Comparison of ENCODE assay signal across 8 cellular contexts in genomic region chr9:132079391-132080071, GRCh38. TPM values are rescaled to one million over a fixed set of nuclear protein-coding genes. Genes with fewer than 3 reads are reported as not detected.
A peak's percentile ranks its signal among the peaks of the same experiment; 100 is the strongest.
DNase-seq lines count a peak whose midpoint lies in the region; ATAC-seq and TF ChIP-seq lines count a peak whose summit lies in the region.

Gene MED27, minus strand, starts transcription at chr9:132079867. Its CDS starts 23 bp downstream, at chr9:132079844.

- peaks cover 2 to 5% of the 10 kb centered on the region in 2 experiments for H3K4me1 ChIP-seq in trophoblast cell (ENCODE audit: control insufficient read depth in 1 of 2, insufficient read depth in 2 of 2, low read length in 2 of 2)

- ATAC-seq in HG02623 (IDR thresholded peaks at IDR 0.05; ENCODE audit: unreplicated experiment), result peak; percentile 88
- peak; percentile 94 for ATAC-seq in activated naive CD8-positive, alpha-beta T cell treated with anti-CD3 and anti-CD28 coated beads, Interleukin-2, amount 50 U/mL, for 24 hours

- peak within 1 kb of the TSS; percentile 60 for H3K14ac ChIP-seq in trophoblast cell (ENCODE audit: low read length)

- peak within 1 kb of the TSS; percentile 83 for H3K4me2 ChIP-seq in trophoblast cell (ENCODE audit: low read length)

- peak within 1 kb of the TSS; percentile 67 for H4K12ac ChIP-seq in trophoblast cell (ENCODE audit: low read depth, low read length)

- H3K9ac ChIP-seq in trophoblast cell (ENCODE audit: low read length), result peak within 1 kb of the TSS; percentile 85

- H3K27ac ChIP-seq in trophoblast cell (ENCODE audit: low read depth, low read length), result no peak within 1 kb of the TSS

- H3K27ac Mint-ChIP-seq in activated naive CD8-positive, alpha-beta T cell treated with anti-CD3 and anti-CD28 coated beads, Interleukin-2, amount 50 U/mL, for 24 hours, result peak within 1 kb of the TSS; percentile 93
- peak within 1 kb of the TSS; percentile 92 for H3K27ac Mint-ChIP-seq in type B pancreatic cell

- H3K27me3 Mint-ChIP-seq in activated naive CD8-positive, alpha-beta T cell treated with anti-CD3 and anti-CD28 coated beads, Interleukin-2, amount 50 U/mL, for 24 hours, result peaks cover 5% of the 10 kb centered on the region
- peaks cover 17% of the 10 kb centered on the region for H3K27me3 Mint-ChIP-seq in type B pancreatic cell

- H3K18ac ChIP-seq in trophoblast cell (ENCODE audit: low read length), result peak within 1 kb of the TSS; percentile 77

- H3K79me2 ChIP-seq in trophoblast cell (ENCODE audit: control insufficient read depth, insufficient read depth, low read length, poor library complexity), result peaks cover 7% of the 10 kb centered on the region

- H4K91ac ChIP-seq in trophoblast cell (ENCODE audit: low read depth, low read length), result peak within 1 kb of the TSS; percentile 39

- H3K9me3 Mint-ChIP-seq in activated naive CD8-positive, alpha-beta T cell treated with anti-CD3 and anti-CD28 coated beads, Interleukin-2, amount 50 U/mL, for 24 hours, result no peaks in the 10 kb centered on the region
- no peaks in the 10 kb centered on the region for H3K9me3 Mint-ChIP-seq in type B pancreatic cell

- H2BK5ac ChIP-seq in trophoblast cell (ENCODE audit: low read depth, low read length, poor library complexity), result no peak within 1 kb of the TSS

- H2BK120ac ChIP-seq in trophoblast cell (ENCODE audit: insufficient read depth, low read length, poor library complexity), result peak within 1 kb of the TSS; percentile 74

- H3K4me3 Mint-ChIP-seq in activated naive CD8-positive, alpha-beta T cell treated with anti-CD3 and anti-CD28 coated beads, Interleukin-2, amount 50 U/mL, for 24 hours, result peak within 1 kb of the TSS; percentile 99
- H3K4me3 Mint-ChIP-seq in type B pancreatic cell, result peak within 1 kb of the TSS; percentile 99

- H3K36me3 Mint-ChIP-seq in activated naive CD8-positive, alpha-beta T cell treated with anti-CD3 and anti-CD28 coated beads, Interleukin-2, amount 50 U/mL, for 24 hours (ENCODE audit: low read depth), result peaks cover 24% of the 10 kb centered on the region
- H3K36me3 Mint-ChIP-seq in type B pancreatic cell, result peaks cover 9% of the 10 kb centered on the region

- H3K79me1 ChIP-seq in trophoblast cell (ENCODE audit: low read length), result peaks cover 2% of the 10 kb centered on the region

- peak within 1 kb of the TSS; percentile 80 for H3K4me3 ChIP-seq in GM06990 (replicated peaks; ENCODE audit: low read depth, low read length)
- H3K4me3 ChIP-seq in trophoblast cell (ENCODE audit: low read depth, low read length), result peak within 1 kb of the TSS; percentile 88

- H3K36me3 ChIP-seq in GM06990 (ENCODE audit: control insufficient read depth, insufficient read depth, low read length), result no peaks in the 10 kb centered on the region; the same call in 1 of the 2 replicates
- peaks cover 0 to 6% of the 10 kb centered on the region in 2 experiments for H3K36me3 ChIP-seq in trophoblast cell (ENCODE audit: control insufficient read depth in 1 of 2, insufficient read depth in 2 of 2, low read length in 2 of 2)

- no CpG with 5 or more reads among the region's 41 CpGs for WGBS in trophoblast cell (ENCODE audit: extremely low coverage, insufficient coverage, insufficient read length)

- peak within 1 kb of the TSS; percentile 18 for H3K4ac ChIP-seq in trophoblast cell (ENCODE audit: low read depth, low read length)

- no peak within 1 kb of the TSS for H2BK12ac ChIP-seq in trophoblast cell (ENCODE audit: low read length)

- H4K8ac ChIP-seq in trophoblast cell (ENCODE audit: low read depth, low read length), result peak within 1 kb of the TSS; percentile 87

- DNase-seq in GM06990 (ENCODE audit: extremely low read depth, insufficient read length) (peak; percentile 72), NCI-H1436 (lab: John Stamatoyannopoulos, UW) (peak; percentile 78), SW480 (ENCODE audit: low spot score) (peak; percentile 88), cardiac septum (ENCODE audit: low spot score) (peak; percentile 95), trophoblast cell (peak; percentile 92 to 94), type B pancreatic cell (ENCODE audit: extremely low spot score, unreplicated experiment) (peak; percentile 87)
- DNase-seq in activated naive CD8-positive, alpha-beta T cell treated with anti-CD3 and anti-CD28 coated beads, Interleukin-2, amount 50 U/mL, for 24 hours, result peak; percentile 93

- peak within 1 kb of the TSS; percentile 24 for H2AK5ac ChIP-seq in trophoblast cell (ENCODE audit: low read length)

- TF ChIP-seq CTCF in GM06990 (IDR thresholded peaks at IDR 0.05; ENCODE audit: insufficient read depth, low read length, poor library complexity, severe bottlenecking), result no peak
- no peak for TF ChIP-seq CTCF in type B pancreatic cell (conservative IDR thresholded peaks at IDR 0.05)

- peak within 1 kb of the TSS; percentile 69 for H2AFZ ChIP-seq in trophoblast cell (ENCODE audit: insufficient read depth, low read length, poor library complexity)

- intact Hi-C loops in cardiac septum (cut with DNase I), result loop anchor here (5.0 kb wide), 1 partner anchor 158 kb away; no protein-coding TSS in a partner anchor

- no peaks in the 10 kb centered on the region for H3K9me3 ChIP-seq in trophoblast cell (ENCODE audit: insufficient read depth, low read depth, low read length)

- H3K23ac ChIP-seq in trophoblast cell (ENCODE audit: low read length), result no peak within 1 kb of the TSS

- no peaks in the 10 kb centered on the region for H3K27me3 ChIP-seq in GM06990 (replicated peaks; ENCODE audit: control insufficient read depth, insufficient read depth, low read length)
- H3K27me3 ChIP-seq in trophoblast cell (ENCODE audit: insufficient read depth, low read length), result no peaks in the 10 kb centered on the region

- H3K4me1 Mint-ChIP-seq in activated naive CD8-positive, alpha-beta T cell treated with anti-CD3 and anti-CD28 coated beads, Interleukin-2, amount 50 U/mL, for 24 hours, result peaks cover 52% of the 10 kb centered on the region
- H3K4me1 Mint-ChIP-seq in type B pancreatic cell (ENCODE audit: unreplicated experiment), result peaks cover 44% of the 10 kb centered on the region

RNA-seq across cellular contexts. Expression of gene MED27, which starts in this region (rescaled TPM):
- total RNA-seq in cardiac septum, result 19.2 TPM
- polyA plus RNA-seq in trophoblast cell (2013), result 29.4 and 30.7 TPM in 2 replicates
- 18.0 and 21.7 TPM in 2 replicates for total RNA-seq in type B pancreatic cell (ENCODE audit: low replicate concordance)
